11 cellular contexts compared by ENCODE assay signal in the genomic region with DNA sequence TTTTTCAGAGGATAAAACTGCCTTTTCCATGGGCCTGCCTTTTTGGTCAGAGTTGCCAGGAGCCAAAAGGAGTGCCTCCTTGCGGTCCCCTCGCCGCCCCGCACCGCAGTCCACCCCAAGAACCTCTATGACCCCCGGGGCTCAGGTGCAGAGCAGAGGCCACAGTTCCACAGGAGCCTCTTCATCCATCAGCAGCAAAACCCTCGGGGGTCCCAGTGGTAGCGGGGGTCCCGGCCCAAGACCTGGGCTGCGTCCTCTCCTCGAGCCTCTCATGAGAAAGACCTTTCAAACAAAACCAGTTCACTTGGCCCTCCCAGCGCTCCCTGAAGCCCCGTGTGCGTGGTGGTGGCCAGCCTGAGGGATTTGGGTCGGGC. TPM values are rescaled to one million over a fixed set of nuclear protein-coding genes. Genes with fewer than 3 reads are reported as not detected.
DNase-seq lines count a peak whose midpoint lies in the region; ATAC-seq, FAIRE-seq and TF ChIP-seq lines count a peak whose summit lies in the region.
"Had no signal": no experiment of that assay in that cellular context is flagged by ENCODE, and none has a peak within 500 bp of the region (broad histone marks: within the 10 kb centered on the region; RNA-seq: fewer than 3 reads in every experiment).

No MANE protein-coding gene starts in this region.

- no peak for FAIRE-seq in HepG2 (lab: Jason Lieb, UNC)

- no peaks in the 10 kb centered on the region for H3K79me2 ChIP-seq in HepG2 (ENCODE audit: insufficient read depth, low read length)

- TF ChIP-seq RAD21 in HepG2 (CRISPR knock-in tag; IDR thresholded peaks at IDR 0.05): no peak

- H3K27me3 ChIP-seq in HepG2 (ENCODE audit: control insufficient read depth in 1 of 2, insufficient read depth in 2 of 2, low read length in 2 of 2) (peaks cover 15 to 60% of the 10 kb centered on the region in 2 experiments), right lobe of liver (no peaks in the 10 kb centered on the region), upper lobe of left lung (no peaks in the 10 kb centered on the region)
- H3K27me3 ChIP-seq: gastroesophageal sphincter had no signal

- H3K9me3 ChIP-seq in HepG2 (ENCODE audit: low read length) (no peaks in the 10 kb centered on the region), right lobe of liver (no peaks in the 10 kb centered on the region), upper lobe of left lung (no peaks in the 10 kb centered on the region)
- H3K9me3 ChIP-seq: gastroesophageal sphincter had no signal

- H3K4me3 Mint-ChIP-seq in central memory CD8-positive, alpha-beta T cell: peak overlapping the region; percentile 27
- H3K4me3 Mint-ChIP-seq in naive thymus-derived CD8-positive, alpha-beta T cell: peak overlapping the region in 9 of 10 donors; percentile 74 to 87 (median 78)

- H3K36me3 ChIP-seq in HepG2 (replicated peaks in 1 of 2; ENCODE audit: control insufficient read depth in 1 of 2, insufficient read depth in 2 of 2, low read length in 2 of 2) (no peaks in the 10 kb centered on the region), right lobe of liver (no peaks in the 10 kb centered on the region), upper lobe of left lung (no peaks in the 10 kb centered on the region)
- H3K36me3 ChIP-seq: gastroesophageal sphincter had no signal

- TF ChIP-seq CTCF in HepG2 (CRISPR knock-in tag; IDR thresholded peaks at IDR 0.05): no peak
- no peak for TF ChIP-seq CTCF in right lobe of liver (IDR thresholded peaks at IDR 0.05)
- no peak for TF ChIP-seq CTCF in upper lobe of left lung (IDR thresholded peaks at IDR 0.05)

- H3K4me1 Mint-ChIP-seq in central memory CD8-positive, alpha-beta T cell: peaks cover 49% of the 10 kb centered on the region
- H3K4me1 Mint-ChIP-seq in naive thymus-derived CD8-positive, alpha-beta T cell: peaks cover 17 to 30% (median 25%) of the 10 kb centered on the region in 4 donors

- DNase-seq in HepG2 (ENCODE audit: low spot score) (no peak), right lobe of liver (no peak), SHP77 (lab: John Stamatoyannopoulos, UW) (no peak), DMS 273 treated with DMSO at 0.1 percent for 48 hours (lab: John Stamatoyannopoulos, UW) (no peak), upper lobe of left lung (no peak), NCI-H82 treated with DMSO at 0.1 percent for 48 hours (lab: John Stamatoyannopoulos, UW; ENCODE audit: unreplicated experiment) (no peak)
- no peak for DNase-seq in central memory CD8-positive, alpha-beta T cell (ENCODE audit: low spot score in 2 of 2)
- no peak for DNase-seq in naive thymus-derived CD8-positive, alpha-beta T cell
- DNase-seq: activated CD4-positive, CD25-positive, alpha-beta regulatory T cell treated with anti-CD3 and anti-CD28 coated beads, Interleukin-2, amount 50 U/mL, for 72 hours had no signal

- H3K4me2 ChIP-seq in HepG2 (ENCODE audit: low read depth, low read length): peak overlapping the region; percentile 56

- in situ Hi-C loops in HepG2 (cut with HindIII; ENCODE audit: extremely low pct_ligation_motif_present, low pct_unique_long_range_greater_than_20kb): no loop called here

- no peaks in the 10 kb centered on the region; the same call in 1 of the 2 replicates for H4K20me1 ChIP-seq in HepG2 (ENCODE audit: insufficient read depth, low read length)

- no TSS peak for BruUV-seq in HepG2 (replicated peaks; lab: Mats Ljungman, UMichigan)

- intact Hi-C loops in HepG2 (cut with micrococcal nuclease; ENCODE audit: unreplicated experiment): no loop called here
- intact Hi-C loops in right lobe of liver (cut with DNase I): no loop called here

- no peak overlapping the region for H2AFZ ChIP-seq in HepG2 (ENCODE audit: low read length)

- TF ChIP-seq POLR2A in HepG2 (IDR thresholded peaks at IDR 0.05; ENCODE audit: insufficient read depth in 1 of 2, low read depth in 2 of 2, low read length in 2 of 2): no peak
- TF ChIP-seq POLR2A in right lobe of liver (IDR thresholded peaks at IDR 0.05): no peak
- no peak for TF ChIP-seq POLR2A in upper lobe of left lung (IDR thresholded peaks at IDR 0.05)

- no peaks in the 10 kb centered on the region for H3K9me3 Mint-ChIP-seq in central memory CD8-positive, alpha-beta T cell
- no peaks in the 10 kb centered on the region for H3K9me3 Mint-ChIP-seq in naive thymus-derived CD8-positive, alpha-beta T cell

- H3K4me1 ChIP-seq in HepG2 (ENCODE audit: insufficient read depth, low read length): peaks cover 18% of the 10 kb centered on the region
- H3K4me1 ChIP-seq in right lobe of liver: peaks cover 0 to 5% (median 2%) of the 10 kb centered on the region in 4 donors
- peaks cover 16 to 20% (median 18%) of the 10 kb centered on the region in 4 donors for H3K4me1 ChIP-seq in upper lobe of left lung

- H3K27me3 Mint-ChIP-seq in central memory CD8-positive, alpha-beta T cell: no peaks in the 10 kb centered on the region
- H3K27me3 Mint-ChIP-seq in naive thymus-derived CD8-positive, alpha-beta T cell: peaks cover 0 to 4% (median 2%) of the 10 kb centered on the region in 5 donors

- peaks cover 8% of the 10 kb centered on the region for H3K36me3 Mint-ChIP-seq in central memory CD8-positive, alpha-beta T cell (ENCODE audit: insufficient read depth)
- H3K36me3 Mint-ChIP-seq in naive thymus-derived CD8-positive, alpha-beta T cell: no peaks in the 10 kb centered on the region

- POLR2A ChIA-PET in HepG2 (lab: Yijun Ruan, JAX): no interaction called here
- POLR2A ChIA-PET in naive thymus-derived CD8-positive, alpha-beta T cell (lab: Charles Lee): interaction anchor here (1.8 to 2.0 kb wide), 2 partner anchors 11 to 21 kb away, joined by 4 to 12 read pairs; no protein-coding TSS in a partner anchor

- peak overlapping the region; percentile 16 for H3K27ac Mint-ChIP-seq in central memory CD8-positive, alpha-beta T cell (ENCODE audit: low read depth)
- peak overlapping the region in 4 of 10 donors; percentile 15 to 70 (median 42) for H3K27ac Mint-ChIP-seq in naive thymus-derived CD8-positive, alpha-beta T cell

- H3K27ac ChIP-seq in HepG2 (ENCODE audit: extremely low read length, insufficient read depth, low read length): no peak overlapping the region
- no peak overlapping the region for H3K27ac ChIP-seq in right lobe of liver
- no peak overlapping the region for H3K27ac ChIP-seq in upper lobe of left lung
- H3K27ac ChIP-seq: gastroesophageal sphincter had no signal

- ATAC-seq in HepG2 (no peak), right lobe of liver (no peak), upper lobe of left lung (ENCODE audit: low FRiP score in 2 of 2) (no peak)
- ATAC-seq in central memory CD8-positive, alpha-beta T cell (replicated peaks; ENCODE audit: extremely low read depth, poor library complexity, severe bottlenecking): no peak
- ATAC-seq in naive thymus-derived CD8-positive, alpha-beta T cell: no peak

- H3K4me3 ChIP-seq in HepG2 (replicated peaks in 1 of 3; ENCODE audit: insufficient read depth in 1 of 3, low read depth in 2 of 3, low read length in 3 of 3) (peak overlapping the region in 1 of 3 experiments; percentile 34; a peak in 1 of 6 replicates), right lobe of liver (no peak overlapping the region), upper lobe of left lung (peak overlapping the region in 1 of 4 donors; percentile 33)

- TF ChIP-seq EP300 in HepG2 (IDR thresholded peaks at IDR 0.05; ENCODE audit: low read depth in 2 of 2, low read length in 2 of 2) (no peak), HepG2 (CRISPR knock-in tag; IDR thresholded peaks at IDR 0.05; ENCODE audit: borderline replicate concordance) (no peak), upper lobe of left lung (IDR thresholded peaks at IDR 0.05) (no peak)

- 47% methylated on average over 10 of the region's 15 CpGs for WGBS in HepG2 (ENCODE audit: low lambda C conversion rate)
- WGBS in right lobe of liver (ENCODE audit: insufficient coverage, low coverage, low lambda C conversion rate, missing lambda C conversion rate): 73% methylated on average over 3 of the region's 15 CpGs
- 50% methylated on average over 12 of the region's 15 CpGs; no CpG with 5 or more reads in 1 of the 2 donors for WGBS in upper lobe of left lung, 2 donors

- H3K9ac ChIP-seq in HepG2 (ENCODE audit: insufficient read depth, low read depth, low read length): no peak overlapping the region

- CTCF ChIA-PET in HepG2 (lab: Yijun Ruan, JAX; ENCODE audit: low intra/inter-chr PET ratio, low total read pairs): no interaction called here

RNA-seq across cellular contexts. Expression of a gene that starts 16.8 kb away (rescaled TPM):
- total RNA-seq in HepG2 (2016; rRNA removed; fragmentation: Illumina TruSeq; extraction: Trizol): 0.22 and 0.24 TPM in 2 replicates
- not detected in 2 replicates for total RNA-seq in HepG2 (2016; cell fraction: cytosol; rRNA removed; fragmentation: Illumina TruSeq; extraction: Trizol; ENCODE audit: low read depth)
- 0.13 and 0.19 TPM in 2 replicates for total RNA-seq in HepG2 (2016; cell fraction: insoluble cytoplasmic fraction; rRNA removed; fragmentation: Illumina TruSeq; extraction: Trizol)
- total RNA-seq in HepG2 (2016; cell fraction: membrane; rRNA removed; fragmentation: Illumina TruSeq; extraction: Trizol): 0.14 and 0.22 TPM in 2 replicates
- 0.25 TPM in 1 of 2 replicates, not detected in the other for total RNA-seq in HepG2 (2016; cell fraction: nucleus; rRNA removed; fragmentation: Illumina TruSeq; extraction: Trizol)
- 0.12 and 0.30 TPM in 2 replicates for polyA plus RNA-seq in HepG2 (2011; rRNA removed)
- 0.09 TPM in 2 replicates for polyA plus RNA-seq in HepG2 (2011; cell fraction: cytosol; rRNA removed)
- polyA plus RNA-seq in HepG2 (2011; cell fraction: nucleus; rRNA removed): 0.69 and 1.4 TPM in 2 replicates
- polyA plus RNA-seq in HepG2 (2012): 0.04 and 0.31 TPM in 2 replicates
- 0.03 and 0.14 TPM in 2 replicates for polyA plus RNA-seq in HepG2 (2016; cell fraction: cytosol; fragmentation: Illumina TruSeq; extraction: Trizol; ENCODE audit: low read depth)
- 0.22 and 0.24 TPM in 2 replicates for polyA plus RNA-seq in HepG2 (2016; cell fraction: insoluble cytoplasmic fraction; fragmentation: Illumina TruSeq; extraction: Trizol; ENCODE audit: low read depth)
- polyA plus RNA-seq in HepG2 (2016; cell fraction: membrane; fragmentation: Illumina TruSeq; extraction: Trizol; ENCODE audit: low read depth): not detected in 2 replicates
- 0.19 and 0.61 TPM in 2 replicates for polyA plus RNA-seq in HepG2 (2016; cell fraction: nucleus; fragmentation: Illumina TruSeq; extraction: Trizol; ENCODE audit: insufficient read depth, low read depth)
- 0.72 and 3.2 TPM in 2 replicates for polyA minus RNA-seq in HepG2 (2011; rRNA and poly(A)+ RNA removed; ENCODE audit: low replicate concordance)
- polyA minus RNA-seq in HepG2 (2011; cell fraction: cytosol; rRNA and poly(A)+ RNA removed): 0.26 TPM in 1 of 2 replicates, not detected in the other
- polyA minus RNA-seq in HepG2 (2011; cell fraction: nucleus; rRNA and poly(A)+ RNA removed): 0.52 TPM in 1 of 2 replicates, not detected in the other
- 1 to 10 TPM; 2.5 to 9.6 (median 4.8) TPM for total RNA-seq in right lobe of liver
- total RNA-seq in naive thymus-derived CD8-positive, alpha-beta T cell: 10 to 100 TPM; 11.8 to 12.3 TPM
- polyA plus RNA-seq in naive thymus-derived CD8-positive, alpha-beta T cell: 1 to 10 TPM; 5.0 to 8.5 (median 6.4) TPM
- total RNA-seq in upper lobe of left lung: 10 to 100 TPM; 10.8 to 51.3 (median 15.2) TPM

RNA-seq across cellular contexts. Expression of a gene that starts 17.2 kb away (rescaled TPM):
- total RNA-seq in HepG2 (2016; rRNA removed; fragmentation: Illumina TruSeq; extraction: Trizol): not detected in 2 replicates
- total RNA-seq in HepG2 (2016; cell fraction: cytosol; rRNA removed; fragmentation: Illumina TruSeq; extraction: Trizol; ENCODE audit: low read depth): not detected in 2 replicates
- total RNA-seq in HepG2 (2016; cell fraction: insoluble cytoplasmic fraction; rRNA removed; fragmentation: Illumina TruSeq; extraction: Trizol): not detected in 2 replicates
- not detected in 2 replicates for total RNA-seq in HepG2 (2016; cell fraction: membrane; rRNA removed; fragmentation: Illumina TruSeq; extraction: Trizol)
- total RNA-seq in HepG2 (2016; cell fraction: nucleus; rRNA removed; fragmentation: Illumina TruSeq; extraction: Trizol): not detected in 2 replicates
- polyA plus RNA-seq in HepG2 (2011; rRNA removed): 0.07 TPM in 1 of 2 replicates, not detected in the other
- polyA plus RNA-seq in HepG2 (2011; cell fraction: cytosol; rRNA removed): 0.07 TPM in 1 of 2 replicates, not detected in the other
- 0.29 TPM in 1 of 2 replicates, not detected in the other for polyA plus RNA-seq in HepG2 (2011; cell fraction: nucleus; rRNA removed)
- polyA plus RNA-seq in HepG2 (2012): not detected in 2 replicates
- not detected in 2 replicates for polyA plus RNA-seq in HepG2 (2016; cell fraction: cytosol; fragmentation: Illumina TruSeq; extraction: Trizol; ENCODE audit: low read depth)
- polyA plus RNA-seq in HepG2 (2016; cell fraction: insoluble cytoplasmic fraction; fragmentation: Illumina TruSeq; extraction: Trizol; ENCODE audit: low read depth): not detected in 2 replicates
- polyA plus RNA-seq in HepG2 (2016; cell fraction: membrane; fragmentation: Illumina TruSeq; extraction: Trizol; ENCODE audit: low read depth): not detected in 2 replicates
- not detected in 2 replicates for polyA plus RNA-seq in HepG2 (2016; cell fraction: nucleus; fragmentation: Illumina TruSeq; extraction: Trizol; ENCODE audit: insufficient read depth, low read depth)
- polyA minus RNA-seq in HepG2 (2011; rRNA and poly(A)+ RNA removed; ENCODE audit: low replicate concordance): not detected in 2 replicates
- polyA minus RNA-seq in HepG2 (2011; cell fraction: cytosol; rRNA and poly(A)+ RNA removed): not detected in 2 replicates
- not detected in 2 replicates for polyA minus RNA-seq in HepG2 (2011; cell fraction: nucleus; rRNA and poly(A)+ RNA removed)
- total RNA-seq in right lobe of liver: under 1 TPM in 5 of 6 experiments, not detected in 1; 0.25 to 0.86 (median 0.29) TPM
- not detected for total RNA-seq in naive thymus-derived CD8-positive, alpha-beta T cell
- polyA plus RNA-seq in naive thymus-derived CD8-positive, alpha-beta T cell: under 1 TPM in 1 of 3 donors, not detected in 2; 0.05 TPM
- 10 to 100 TPM in 3 of 6 donors, 1 to 10 TPM in 2, under 1 TPM in 1; 0.57 to 24.7 (median 9.3) TPM for total RNA-seq in upper lobe of left lung
- total RNA-seq: gastroesophageal sphincter had no signal
- polyA plus RNA-seq: aorta had no signal
